31 cellular contexts compared by ENCODE assay signal in genomic region chr10:98313598-98313997, GRCh38. TPM values are rescaled to one million over a fixed set of nuclear protein-coding genes. Genes with fewer than 3 reads are reported as not detected.
"Had no signal": no experiment of that assay in that cellular context is flagged by ENCODE, and none has a peak within 500 bp of the region (broad histone marks: within the 10 kb centered on the region; RNA-seq: fewer than 3 reads in every experiment).

No MANE protein-coding gene starts in this region.

- H3K27ac Mint-ChIP-seq: activated CD4-positive, alpha-beta T cell treated with anti-CD3 and anti-CD28 coated beads, Interleukin-2, amount 10 ng/mL, durations not matched to agents 24 days and 14 days; activated CD8-positive, alpha-beta T cell treated with anti-CD3 and anti-CD28 coated beads for 36 hours; activated naive CD8-positive, alpha-beta T cell treated with anti-CD3 and anti-CD28 coated beads for 36 hours; activated T-cell treated with anti-CD3 and anti-CD28 coated beads, Interleukin-2, amount 50 U/mL, for 72 hours; activated T-helper 17 cell treated with anti-CD3 and anti-CD28 coated beads, Interleukin-2, amount 50 U/mL, for 72 hours had no signal

- H3K4me1 Mint-ChIP-seq: activated T-helper 17 cell treated with anti-CD3 and anti-CD28 coated beads, Interleukin-2, amount 50 U/mL, for 72 hours had no signal

- H3K4me3 Mint-ChIP-seq: activated CD4-positive, alpha-beta T cell treated with anti-CD3 and anti-CD28 coated beads, Interleukin-2, amount 10 ng/mL, durations not matched to agents 24 days and 14 days; activated CD8-positive, alpha-beta T cell treated with anti-CD3 and anti-CD28 coated beads for 36 hours; activated naive CD8-positive, alpha-beta T cell treated with anti-CD3 and anti-CD28 coated beads for 36 hours; activated T-cell treated with anti-CD3 and anti-CD28 coated beads, Interleukin-2, amount 50 U/mL, for 72 hours; activated T-helper 17 cell treated with anti-CD3 and anti-CD28 coated beads, Interleukin-2, amount 50 U/mL, for 72 hours had no signal

- H3K36me3 Mint-ChIP-seq: activated naive CD8-positive, alpha-beta T cell treated with anti-CD3 and anti-CD28 coated beads for 36 hours had no signal

- H3K27me3 ChIP-seq: ascending aorta, MG63, Peyer's patch, SJSA1 had no signal

- H3K9me3 ChIP-seq: ascending aorta, MG63, Peyer's patch, SJSA1 had no signal

- H3K9me3 Mint-ChIP-seq: activated CD4-positive, alpha-beta T cell treated with anti-CD3 and anti-CD28 coated beads, Interleukin-2, amount 10 ng/mL, durations not matched to agents 24 days and 14 days; activated CD8-positive, alpha-beta T cell treated with anti-CD3 and anti-CD28 coated beads for 36 hours; activated naive CD8-positive, alpha-beta T cell treated with anti-CD3 and anti-CD28 coated beads for 36 hours; activated T-cell treated with anti-CD3 and anti-CD28 coated beads, Interleukin-2, amount 50 U/mL, for 72 hours; activated T-helper 17 cell treated with anti-CD3 and anti-CD28 coated beads, Interleukin-2, amount 50 U/mL, for 72 hours had no signal

- DNase-seq: activated CD4-positive, alpha-beta T cell treated with anti-CD3 and anti-CD28 coated beads, Interleukin-2, amount 10 ng/mL, durations not matched to agents 24 days and 14 days; activated CD4-positive, alpha-beta T cell treated with anti-CD3 and anti-CD28 coated beads, Interleukin-2, amount 50 U/mL, for 4 hours; activated CD8-positive, alpha-beta T cell treated with anti-CD3 and anti-CD28 coated beads for 36 hours; activated effector memory CD4-positive, alpha-beta T cell treated with anti-CD3 and anti-CD28 coated beads, Interleukin-2, amount 50 U/mL, for 16 hours; activated naive CD4-positive, alpha-beta T cell; activated naive CD4-positive, alpha-beta T cell treated with anti-CD3 and anti-CD28 coated beads, Interleukin-2, amount 50 U/mL, for 16 hours; activated naive CD8-positive, alpha-beta T cell treated with anti-CD3 and anti-CD28 coated beads for 36 hours; activated T-cell treated with anti-CD3 and anti-CD28 coated beads, Interleukin-2, amount 50 U/mL, for 1 hour; activated T-cell treated with anti-CD3 and anti-CD28 coated beads, Interleukin-2, amount 50 U/mL, for 72 hours; amniotic stem cell; Kasumi-1; KG1; MG63; NCI-H1048; NCI-H1105 treated with DMSO at 0.1 percent for 48 hours; NCI-H1436; NCI-H1694; NCI-H2029; NCI-H345; NCI-H524 treated with DMSO at 0.1 percent for 48 hours; Peyer's patch; RPMI8226; SHP77 treated with DMSO at 0.1 percent for 48 hours; SW 1271; T-helper 1 cell; T1000 had no signal

- H3K4me3 ChIP-seq: ascending aorta, MG63, Peyer's patch, SJSA1 had no signal

- H3K27ac ChIP-seq: ascending aorta, Peyer's patch, SJSA1 had no signal

- ATAC-seq: activated CD8-positive, alpha-beta T cell treated with anti-CD3 and anti-CD28 coated beads for 36 hours; activated T-cell treated with anti-CD3 and anti-CD28 coated beads, Interleukin-2, amount 50 U/mL, for 72 hours; activated T-helper 17 cell treated with anti-CD3 and anti-CD28 coated beads, Interleukin-2, amount 50 U/mL, for 72 hours had no signal

- H3K36me3 ChIP-seq: ascending aorta, MG63, Peyer's patch, SJSA1 had no signal

RNA-seq across cellular contexts. Expression of gene LOXL4, which starts 45.6 kb away (rescaled TPM):
- total RNA-seq: activated CD4-positive, alpha-beta T cell treated with anti-CD3 and anti-CD28 coated beads, Interleukin-2, amount 10 ng/mL, durations not matched to agents 24 days and 14 days; activated CD8-positive, alpha-beta memory T cell treated with anti-CD3 and anti-CD28 coated beads for 36 hours; activated CD8-positive, alpha-beta T cell treated with anti-CD3 and anti-CD28 coated beads for 36 hours; activated naive CD8-positive, alpha-beta T cell treated with anti-CD3 and anti-CD28 coated beads for 36 hours; activated T-cell treated with anti-CD3 and anti-CD28 coated beads, Interleukin-2, amount 50 U/mL, for 72 hours; activated T-helper 17 cell treated with anti-CD3 and anti-CD28 coated beads, Interleukin-2, amount 50 U/mL, for 72 hours; T-helper 2 cell treated with Interferon-gamma antibody and Interleukin-4, amounts not matched to agents 100 ng/mL and 5 ng/mL, for 36 hours had no signal
